Comparison of ENCODE assay signal across 8 cellular contexts in genomic region chr19:18450934-18451836, GRCh38. TPM values are rescaled to one million over a fixed set of nuclear protein-coding genes. Genes with fewer than 3 reads are reported as not detected.
DNase-seq lines count a peak whose midpoint lies in the region; ATAC-seq and TF ChIP-seq lines count a peak whose summit lies in the region.

No MANE protein-coding gene starts in this region.

- no peaks in the 10 kb centered on the region for H3K27me3 ChIP-seq in MM.1S (replicated peaks; ENCODE audit: insufficient read depth, low read length)
- no peaks in the 10 kb centered on the region for H3K27me3 ChIP-seq in adrenal gland
- no peaks in the 10 kb centered on the region for H3K27me3 ChIP-seq in right atrium auricular region
- no peaks in the 10 kb centered on the region for H3K27me3 ChIP-seq in skeletal muscle tissue (ENCODE audit: control insufficient read depth in 3 of 3, insufficient read depth in 3 of 3, low read length in 3 of 3)

- H3K4me2 ChIP-seq in MM.1S (ENCODE audit: low read depth, low read length): no peak overlapping the region

- H3K27ac ChIP-seq in MM.1S (ENCODE audit: low read length) (no peak overlapping the region), adrenal gland (peak overlapping the region in 1 of 5 donors; percentile 53), right atrium auricular region (no peak overlapping the region), skeletal muscle tissue (ENCODE audit: low read depth, low read length) (no peak overlapping the region)

- peaks cover 8% of the 10 kb centered on the region for H3K4me1 Mint-ChIP-seq in T-helper 17 cell

- WGBS in adrenal gland, 4 donors: 7 to 57% (median 44%) methylated on average over 9 to 26 of the region's 26 CpGs

- no peaks in the 10 kb centered on the region for H3K27me3 Mint-ChIP-seq in T-helper 17 cell

- no peak for TF ChIP-seq POLR2A in adrenal gland (IDR thresholded peaks at IDR 0.05)

- peak; percentile 60 for DNase-seq in NK-92 treated with Interleukin-12 subunit alpha and Interleukin-12 subunit beta, amount 100 ng/mL, for 24 hours (lab: John Stamatoyannopoulos, UW)
- DNase-seq in NK-92 (lab: John Stamatoyannopoulos, UW; ENCODE audit: unreplicated experiment) (no peak), MM.1S (peak; percentile 71), T-helper 17 cell (peak; percentile 76 to 94 (median 79)), adrenal gland (peak; percentile 77 to 95 (median 88)), right atrium auricular region (ENCODE audit: low spot score) (peak; percentile 87)

- H3K4me1 ChIP-seq in MM.1S (ENCODE audit: low read length): no peaks in the 10 kb centered on the region
- H3K4me1 ChIP-seq in adrenal gland (replicated peaks in 1 of 2): peaks cover 0 to 4% of the 10 kb centered on the region in 2 donors
- H3K4me1 ChIP-seq in right atrium auricular region: peaks cover 0 to 11% of the 10 kb centered on the region in 2 donors
- peaks cover 10 to 32% (median 17%) of the 10 kb centered on the region in 3 donors for H3K4me1 ChIP-seq in skeletal muscle tissue (ENCODE audit: control insufficient read depth in 3 of 3, insufficient read depth in 3 of 3, low read length in 3 of 3)

- TF ChIP-seq CTCF in MM.1S (IDR thresholded peaks at IDR 0.05; ENCODE audit: low read length) (peak; percentile 92), adrenal gland (IDR thresholded peaks at IDR 0.05) (peak; percentile 90 to 99 (median 97)), right atrium auricular region (IDR thresholded peaks at IDR 0.05) (peak; percentile 94 to 99)

- no peak overlapping the region for H3K27ac Mint-ChIP-seq in T-helper 17 cell

- H3K4me3 Mint-ChIP-seq in T-helper 17 cell: peak overlapping the region; percentile 33

- H2AFZ ChIP-seq in MM.1S (ENCODE audit: low read length): no peak overlapping the region

- ATAC-seq in T-helper 17 cell (peak; percentile 86), HG03097 (IDR thresholded peaks at IDR 0.05; ENCODE audit: low FRiP score, unreplicated experiment) (no peak)

- H3K9me3 ChIP-seq in MM.1S (replicated peaks; ENCODE audit: insufficient read depth, low read length) (no peaks in the 10 kb centered on the region), T-helper 17 cell (ENCODE audit: control insufficient read depth, low read length, poor library complexity, severe bottlenecking) (no peaks in the 10 kb centered on the region), adrenal gland (replicated peaks in 1 of 3) (no peaks in the 10 kb centered on the region), right atrium auricular region (no peaks in the 10 kb centered on the region), skeletal muscle tissue (ENCODE audit: control insufficient read depth in 3 of 3, low read length in 3 of 3) (no peaks in the 10 kb centered on the region)

- peaks cover 2% of the 10 kb centered on the region for H3K36me3 Mint-ChIP-seq in T-helper 17 cell (ENCODE audit: low read depth)

- peaks cover 28% of the 10 kb centered on the region for H3K79me2 ChIP-seq in MM.1S (ENCODE audit: low read length)

- H3F3A ChIP-seq in MM.1S (ENCODE audit: insufficient read depth, low read length): no peaks in the 10 kb centered on the region

- intact Hi-C loops in adrenal gland (cut with DNase I): loop anchor here (10.0 kb wide), 2 partner anchors 144 to 404 kb away; no protein-coding TSS in a partner anchor

- H4K20me1 ChIP-seq in MM.1S (ENCODE audit: insufficient read depth, low read length): peaks cover 3% of the 10 kb centered on the region

- H3K4me3 ChIP-seq in MM.1S (ENCODE audit: low read length) (no peak overlapping the region), adrenal gland (no peak overlapping the region), right atrium auricular region (no peak overlapping the region), skeletal muscle tissue (ENCODE audit: low read length in 3 of 3) (no peak overlapping the region)

- no peaks in the 10 kb centered on the region for H3K9me2 ChIP-seq in MM.1S (replicated peaks; ENCODE audit: insufficient read depth, low read length)

- H3K9ac ChIP-seq in MM.1S (ENCODE audit: low read length): no peak overlapping the region
- H3K9ac ChIP-seq in skeletal muscle tissue (ENCODE audit: low read depth in 1 of 3, low read length in 3 of 3): peak overlapping the region in 2 of 3 donors; percentile 14 to 45

- H3K36me3 ChIP-seq in MM.1S (replicated peaks; ENCODE audit: insufficient read depth, low read length) (peaks cover 7% of the 10 kb centered on the region), adrenal gland (replicated peaks in 1 of 2) (peaks cover 0 to 58% of the 10 kb centered on the region in 2 donors), right atrium auricular region (peaks cover 50% of the 10 kb centered on the region), skeletal muscle tissue (ENCODE audit: control insufficient read depth in 3 of 3, insufficient read depth in 3 of 3, low read length in 3 of 3) (peaks cover 43 to 53% (median 52%) of the 10 kb centered on the region in 3 donors)

RNA-seq across cellular contexts. Expression of gene ISYNA1, which starts 13.3 kb away (rescaled TPM):
- total RNA-seq in T-helper 17 cell (10 to 100 TPM; 37.6 to 39.6 TPM), adrenal gland (100 to 1,000 TPM in 3 of 8 donors, 10 to 100 TPM in 5; 32.3 to 211 (median 78.7) TPM), right atrium auricular region (10 to 100 TPM; 24.1 to 49.4 TPM), skeletal muscle tissue (86.6 TPM)
- 100 to 1,000 TPM in 2 of 3 donors, 1 to 10 TPM in 1; 3.2 to 313 (median 125) TPM for polyA plus RNA-seq in adrenal gland

RNA-seq across cellular contexts. Expression of gene SSBP4, which starts 32.0 kb away (rescaled TPM):
- 100 to 1,000 TPM; 112 to 113 TPM for total RNA-seq in T-helper 17 cell
- 100 to 1,000 TPM in 1 of 8 donors, 10 to 100 TPM in 7; 38.9 to 119 (median 73.7) TPM for total RNA-seq in adrenal gland
- 100 to 1,000 TPM in 2 of 3 donors, 1 to 10 TPM in 1; 9.1 to 160 (median 136) TPM for polyA plus RNA-seq in adrenal gland
- total RNA-seq in right atrium auricular region: 10 to 100 TPM; 31.7 to 59.5 TPM
- 79.3 TPM for total RNA-seq in skeletal muscle tissue

RNA-seq across cellular contexts. Expression of gene LRRC25, which starts 53.8 kb away (rescaled TPM):
- total RNA-seq in T-helper 17 cell (1 to 10 TPM in 1 of 2 donors, under 1 TPM in 1; 0.63 to 3.2 TPM), adrenal gland (10 to 100 TPM in 7 of 8 donors, 1 to 10 TPM in 1; 8.7 to 38.2 (median 22.5) TPM), right atrium auricular region (1 to 10 TPM; 2.6 to 6.8 TPM), skeletal muscle tissue (2.1 TPM)
- polyA plus RNA-seq in adrenal gland: 10 to 100 TPM in 1 of 3 donors, 1 to 10 TPM in 2; 5.1 to 18.4 (median 8.5) TPM
